9 cellular contexts compared by ENCODE assay signal in genomic region chr6:52976591-52977035, GRCh38. TPM values are rescaled to one million over a fixed set of nuclear protein-coding genes. Genes with fewer than 3 reads are reported as not detected.
DNase-seq lines count a peak whose midpoint lies in the region; ATAC-seq and TF ChIP-seq lines count a peak whose summit lies in the region.
"Had no signal": no experiment of that assay in that cellular context is flagged by ENCODE, and none has a peak within 500 bp of the region (broad histone marks: within the 10 kb centered on the region; RNA-seq: fewer than 3 reads in every experiment).

No MANE protein-coding gene starts in this region.

- intact Hi-C loops in activated B cell treated with CpG ODN at 0.5 μM for 24 hours (cut with micrococcal nuclease): loop anchor here (1.0 kb wide), 2 partner anchors 8 to 20 kb away; no protein-coding TSS in a partner anchor

- CTCF ChIA-PET in activated B cell treated with CpG ODN at 0.5 μM for 24 hours (lab: Charles Lee): no interaction called here

- H3K9me3 Mint-ChIP-seq in activated B cell treated with CpG ODN at 0.5 μM for 24 hours: no peaks in the 10 kb centered on the region
- no peaks in the 10 kb centered on the region for H3K9me3 Mint-ChIP-seq in immature natural killer cell

- no peak overlapping the region for H3K4me3 Mint-ChIP-seq in activated B cell treated with CpG ODN at 0.5 μM for 24 hours
- H3K4me3 Mint-ChIP-seq in immature natural killer cell: no peak overlapping the region

- POLR2A ChIA-PET in activated B cell treated with CpG ODN at 0.5 μM for 24 hours (lab: Charles Lee): interaction anchor here (1.8 kb wide), 1 partner anchor 19 kb away, joined by 5 read pairs; the partner anchor contains the start of gene GSTA4

- DNase-seq in activated CD4-positive, CD25-positive, alpha-beta regulatory T cell (lab: John Stamatoyannopoulos, UW): no peak
- DNase-seq in activated B cell treated with CpG ODN at 0.5 μM for 24 hours (no peak), SK-N-DZ (ENCODE audit: low spot score) (no peak), NCI-H187 treated with DMSO at 0.1 percent for 48 hours (lab: John Stamatoyannopoulos, UW) (no peak), immature natural killer cell (no peak)
- peak; percentile 45 for DNase-seq in stimulated activated CD8-positive, alpha-beta memory T cell treated with anti-CD3 and anti-CD28 coated beads, Interleukin-4, amount 100 ng/mL, for 48 hours

- no peak for TF ChIP-seq CTCF in activated B cell treated with CpG ODN at 0.5 μM for 24 hours (IDR thresholded peaks at IDR 0.05)

- H3K4me1 Mint-ChIP-seq in activated B cell treated with CpG ODN at 0.5 μM for 24 hours (peaks cover 37% of the 10 kb centered on the region), immature natural killer cell (no peaks in the 10 kb centered on the region)

- H3K27me3 Mint-ChIP-seq in activated B cell treated with CpG ODN at 0.5 μM for 24 hours: no peaks in the 10 kb centered on the region
- peaks cover 1 to 9% (median 2%) of the 10 kb centered on the region in 3 donors for H3K27me3 Mint-ChIP-seq in immature natural killer cell (ENCODE audit: low read depth in 3 of 3)

- H3K27ac Mint-ChIP-seq in activated B cell treated with CpG ODN at 0.5 μM for 24 hours: peak overlapping the region; percentile 66
- no peak overlapping the region for H3K27ac Mint-ChIP-seq in immature natural killer cell

- peak; percentile 77 to 89 for ATAC-seq in activated CD4-positive, CD25-positive, alpha-beta regulatory T cell treated with anti-CD3 and anti-CD28 coated beads, Interleukin-2, amount 50 U/mL, for 24 hours
- ATAC-seq in HG02970 (IDR thresholded peaks at IDR 0.05; ENCODE audit: low FRiP score, unreplicated experiment) (peak; percentile 53), activated B cell treated with CpG ODN at 0.5 μM for 24 hours (ENCODE audit: low read depth) (peak; percentile 87)

- H3K36me3 Mint-ChIP-seq in activated B cell treated with CpG ODN at 0.5 μM for 24 hours (ENCODE audit: low read depth) (no peaks in the 10 kb centered on the region), immature natural killer cell (no peaks in the 10 kb centered on the region)

RNA-seq across cellular contexts. Expression of gene GSTA4, which starts 18.5 kb away (rescaled TPM):
- 3.3 and 4.4 TPM in 2 replicates for total RNA-seq in activated B cell treated with CpG ODN at 0.5 μM for 24 hours
- 101 and 125 TPM in 2 replicates for polyA plus RNA-seq in SK-N-DZ (2014; cell fraction: cytosol; rRNA removed)
- 82.9 and 88.0 TPM in 2 replicates for polyA plus RNA-seq in SK-N-DZ (2014; cell fraction: nucleus; rRNA removed)
- polyA plus RNA-seq in immature natural killer cell: 1 to 10 TPM in 2 of 3 donors, not detected in 1; 5.3 to 6.4 TPM
- total RNA-seq: HT1080 had no signal
